In genomic region chr6:282867-283416, GRCh38 we compare ENCODE assay signal across 24 cellular contexts. TPM values are rescaled to one million over a fixed set of nuclear protein-coding genes. Genes with fewer than 3 reads are reported as not detected.
DNase-seq lines count a peak whose midpoint lies in the region; ATAC-seq, FAIRE-seq and TF ChIP-seq lines count a peak whose summit lies in the region.
"Had no signal": no experiment of that assay in that cellular context is flagged by ENCODE, and none has a peak within 500 bp of the region (broad histone marks: within the 10 kb centered on the region; RNA-seq: fewer than 3 reads in every experiment).

No MANE protein-coding gene starts in this region.

- H3K9me3 ChIP-seq in neural progenitor cell (ENCODE audit: low read depth), result no peaks in the 10 kb centered on the region

- H3K9me3 Mint-ChIP-seq in activated naive CD8-positive, alpha-beta T cell treated with anti-CD3 and anti-CD28 coated beads for 36 hours, result no peaks in the 10 kb centered on the region
- H3K9me3 Mint-ChIP-seq in activated naive CD8-positive, alpha-beta T cell treated with anti-CD3 and anti-CD28 coated beads, Interleukin-2, amount 50 U/mL, for 24 hours, result no peaks in the 10 kb centered on the region
- H3K9me3 Mint-ChIP-seq in neural progenitor cell, result peaks cover 14% of the 10 kb centered on the region
- H3K9me3 Mint-ChIP-seq: IgD-negative memory B cell had no signal

- no peak overlapping the region for H3K9ac ChIP-seq in neural progenitor cell
- H3K9ac ChIP-seq: BLaER1 treated with 17β-estradiol and CSF1 and Interleukin-3, amounts not matched to agents 10 nM and 100 nM; KMS-11 had no signal

- no peak for ATAC-seq in activated naive CD8-positive, alpha-beta T cell treated with anti-CD3 and anti-CD28 coated beads, Interleukin-2, amount 50 U/mL, for 24 hours
- no peak for ATAC-seq in GM21786 (IDR thresholded peaks at IDR 0.05; ENCODE audit: unreplicated experiment)
- ATAC-seq: Panc1 had no signal

- no peak overlapping the region for H3K4me3 Mint-ChIP-seq in activated naive CD8-positive, alpha-beta T cell treated with anti-CD3 and anti-CD28 coated beads for 36 hours
- H3K4me3 Mint-ChIP-seq in activated naive CD8-positive, alpha-beta T cell treated with anti-CD3 and anti-CD28 coated beads, Interleukin-2, amount 50 U/mL, for 24 hours, result no peak overlapping the region
- peak overlapping the region; percentile 8 for H3K4me3 Mint-ChIP-seq in neural progenitor cell
- H3K4me3 Mint-ChIP-seq: CD4-positive, alpha-beta memory T cell; IgD-negative memory B cell had no signal

- DNase-seq in activated naive CD8-positive, alpha-beta T cell treated with anti-CD3 and anti-CD28 coated beads for 36 hours, result no peak
- no peak for DNase-seq in activated naive CD8-positive, alpha-beta T cell treated with anti-CD3 and anti-CD28 coated beads, Interleukin-2, amount 50 U/mL, for 24 hours
- DNase-seq in bronchial epithelial cell (ENCODE audit: low read depth), result no peak
- no peak for DNase-seq in neural progenitor cell (ENCODE audit: low spot score)
- no peak for DNase-seq in activated CD8-positive, alpha-beta memory T cell treated with anti-CD3 and anti-CD28 coated beads for 24 hours
- DNase-seq in T-helper 1 cell, result no peak
- DNase-seq: CD4-positive, alpha-beta memory T cell; COR-L47; DMS53; MM.1S; NCI-H2029 treated with DMSO at 0.1 percent for 48 hours; NCI-H226; NCI-H510A; NCI-H69; SHP77 had no signal

- no peaks in the 10 kb centered on the region for H3K27me3 Mint-ChIP-seq in activated naive CD8-positive, alpha-beta T cell treated with anti-CD3 and anti-CD28 coated beads for 36 hours
- no peaks in the 10 kb centered on the region for H3K27me3 Mint-ChIP-seq in activated naive CD8-positive, alpha-beta T cell treated with anti-CD3 and anti-CD28 coated beads, Interleukin-2, amount 50 U/mL, for 24 hours
- H3K27me3 Mint-ChIP-seq in neural progenitor cell (ENCODE audit: insufficient read depth, low read depth), result peaks cover 12% of the 10 kb centered on the region
- H3K27me3 Mint-ChIP-seq: CD4-positive, alpha-beta memory T cell; IgD-negative memory B cell had no signal

- H2AFZ ChIP-seq in neural progenitor cell (replicated peaks), result no peak overlapping the region

- no peak for TF ChIP-seq CTCF in bronchial epithelial cell (IDR thresholded peaks at IDR 0.05; ENCODE audit: insufficient read depth, low read length, severe bottlenecking)
- TF ChIP-seq CTCF in neural progenitor cell (IDR thresholded peaks at IDR 0.05), result no peak

- FAIRE-seq in bronchial epithelial cell (lab: Jason Lieb, UNC), result peak; percentile 13
- FAIRE-seq: A204.1, H54 had no signal

- no peaks in the 10 kb centered on the region for H3F3A ChIP-seq in neural progenitor cell (ENCODE audit: low read depth)

- no peaks in the 10 kb centered on the region for H3K4me1 ChIP-seq in neural progenitor cell

- no peak overlapping the region for H3K4me2 ChIP-seq in neural progenitor cell
- H3K4me2 ChIP-seq: BLaER1 treated with 17β-estradiol and CSF1 and Interleukin-3, amounts not matched to agents 10 nM and 100 nM; KMS-11 had no signal

- H3K4me3 ChIP-seq in bronchial epithelial cell (ENCODE audit: low read depth, low read length) (no peak overlapping the region), neural progenitor cell (no peak overlapping the region)
- H3K4me3 ChIP-seq: BLaER1 treated with 17β-estradiol and CSF1 and Interleukin-3, amounts not matched to agents 10 nM and 100 nM had no signal

- no peaks in the 10 kb centered on the region for H3K79me2 ChIP-seq in neural progenitor cell (ENCODE audit: low read depth)

- H4K20me1 ChIP-seq in neural progenitor cell (ENCODE audit: low read depth), result no peaks in the 10 kb centered on the region
- H4K20me1 ChIP-seq: BLaER1 treated with 17β-estradiol and CSF1 and Interleukin-3, amounts not matched to agents 10 nM and 100 nM had no signal

- H3K36me3 ChIP-seq in bronchial epithelial cell (ENCODE audit: control insufficient read depth, insufficient read depth, low read length) (no peaks in the 10 kb centered on the region), neural progenitor cell (no peaks in the 10 kb centered on the region)
- H3K36me3 ChIP-seq: BLaER1 treated with 17β-estradiol and CSF1 and Interleukin-3, amounts not matched to agents 10 nM and 100 nM had no signal

- H3K4me1 Mint-ChIP-seq in activated naive CD8-positive, alpha-beta T cell treated with anti-CD3 and anti-CD28 coated beads for 36 hours, result peaks cover 30% of the 10 kb centered on the region
- H3K4me1 Mint-ChIP-seq in activated naive CD8-positive, alpha-beta T cell treated with anti-CD3 and anti-CD28 coated beads, Interleukin-2, amount 50 U/mL, for 24 hours, result peaks cover 48% of the 10 kb centered on the region
- peaks cover 6% of the 10 kb centered on the region for H3K4me1 Mint-ChIP-seq in neural progenitor cell

- H3K27ac Mint-ChIP-seq in activated naive CD8-positive, alpha-beta T cell treated with anti-CD3 and anti-CD28 coated beads for 36 hours, result peak overlapping the region; percentile 29
- no peak overlapping the region for H3K27ac Mint-ChIP-seq in activated naive CD8-positive, alpha-beta T cell treated with anti-CD3 and anti-CD28 coated beads, Interleukin-2, amount 50 U/mL, for 24 hours
- no peak overlapping the region for H3K27ac Mint-ChIP-seq in neural progenitor cell
- H3K27ac Mint-ChIP-seq: CD4-positive, alpha-beta memory T cell; IgD-negative memory B cell had no signal

- peaks cover 5% of the 10 kb centered on the region for H3K36me3 Mint-ChIP-seq in activated naive CD8-positive, alpha-beta T cell treated with anti-CD3 and anti-CD28 coated beads for 36 hours
- no peaks in the 10 kb centered on the region for H3K36me3 Mint-ChIP-seq in activated naive CD8-positive, alpha-beta T cell treated with anti-CD3 and anti-CD28 coated beads, Interleukin-2, amount 50 U/mL, for 24 hours (ENCODE audit: low read depth)
- no peaks in the 10 kb centered on the region for H3K36me3 Mint-ChIP-seq in neural progenitor cell
- H3K36me3 Mint-ChIP-seq: CD4-positive, alpha-beta memory T cell had no signal

- H3K27ac ChIP-seq in neural progenitor cell, result no peak overlapping the region
- H3K27ac ChIP-seq: BLaER1 treated with 17β-estradiol and CSF1 and Interleukin-3, amounts not matched to agents 10 nM and 100 nM; HL-60; KMS-11; RWPE1 had no signal

- H3K27me3 ChIP-seq in bronchial epithelial cell (ENCODE audit: control insufficient read depth, insufficient read depth, low read length), result no peaks in the 10 kb centered on the region
- H3K27me3 ChIP-seq in neural progenitor cell, result no peaks in the 10 kb centered on the region
- H3K27me3 ChIP-seq: BLaER1 treated with 17β-estradiol and CSF1 and Interleukin-3, amounts not matched to agents 10 nM and 100 nM had no signal

RNA-seq across cellular contexts. Expression of gene DUSP22, which starts 9.3 kb away (rescaled TPM):
- 10 to 100 TPM; 22.9 to 23.9 TPM for total RNA-seq in activated naive CD8-positive, alpha-beta T cell treated with anti-CD3 and anti-CD28 coated beads for 36 hours
- total RNA-seq in bronchial epithelial cell (33.7 and 42.0 TPM in 2 replicates), neural progenitor cell (ENCODE audit: low replicate concordance) (40.0 and 51.3 TPM in 2 replicates)
